ENCODE assay signal across 10 cellular contexts in genomic region chr5:32600057-32600622, GRCh38. TPM values are rescaled to one million over a fixed set of nuclear protein-coding genes. Genes with fewer than 3 reads are reported as not detected.
DNase-seq lines count a peak whose midpoint lies in the region; ATAC-seq and TF ChIP-seq lines count a peak whose summit lies in the region.
"Had no signal": no experiment of that assay in that cellular context is flagged by ENCODE, and none has a peak within 500 bp of the region (broad histone marks: within the 10 kb centered on the region; RNA-seq: fewer than 3 reads in every experiment).

No MANE protein-coding gene starts in this region.

- WGBS in stomach, 5 donors = 52 to 75% (median 64%) methylated on average over 4 of the region's 4 CpGs
- WGBS in endodermal cell (ENCODE audit: insufficient coverage in 1 of 2, insufficient read length in 1 of 2), 2 experiments = 93 to 94% methylated on average over 3 to 4 of the region's 4 CpGs

- CTCF ChIA-PET in WTC11 (lab: Charles Lee) = no interaction called here

- H3K4me1 Mint-ChIP-seq in endodermal cell = no peaks in the 10 kb centered on the region
- H3K4me1 Mint-ChIP-seq in WTC11 = no peaks in the 10 kb centered on the region

- no peak for TF ChIP-seq POLR2A in stomach (IDR thresholded peaks at IDR 0.05)

- no peak overlapping the region for H3K9ac ChIP-seq in endodermal cell (ENCODE audit: extremely low read depth, low read length, poor library complexity, severe bottlenecking)

- H3K27ac Mint-ChIP-seq in endodermal cell (no peak overlapping the region), WTC11 (no peak overlapping the region)

- no peaks in the 10 kb centered on the region for H3K27me3 ChIP-seq in stomach
- H3K27me3 ChIP-seq in endodermal cell (ENCODE audit: control insufficient read depth, insufficient read depth, low read length, poor library complexity, severe bottlenecking) = no peaks in the 10 kb centered on the region
- H3K27me3 ChIP-seq: neutrophil had no signal

- no peak for ATAC-seq in WTC11
- no peak for ATAC-seq in HG02571 (IDR thresholded peaks at IDR 0.05; ENCODE audit: unreplicated experiment)

- peaks cover 6 to 65% (median 34%) of the 10 kb centered on the region in 4 donors for H3K4me1 ChIP-seq in stomach
- no peaks in the 10 kb centered on the region for H3K4me1 ChIP-seq in endodermal cell (ENCODE audit: control insufficient read depth, insufficient read depth, low read length)

- peaks cover 0 to 87% (median 80%) of the 10 kb centered on the region in 4 donors for H3K36me3 ChIP-seq in stomach
- peaks cover 89% of the 10 kb centered on the region for H3K36me3 ChIP-seq in endodermal cell (ENCODE audit: control insufficient read depth, insufficient read depth, low read length)

- H3K36me3 Mint-ChIP-seq in endodermal cell (ENCODE audit: low read depth) (peaks cover 78% of the 10 kb centered on the region), WTC11 (peaks cover 70% of the 10 kb centered on the region)

- no peak for TF ChIP-seq EP300 in stomach (IDR thresholded peaks at IDR 0.05)

- H3K4me3 ChIP-seq in stomach = no peak overlapping the region
- no peak overlapping the region for H3K4me3 ChIP-seq in endodermal cell (ENCODE audit: low read length)

- no peaks in the 10 kb centered on the region for H3K9me3 Mint-ChIP-seq in endodermal cell
- H3K9me3 Mint-ChIP-seq in WTC11 = no peaks in the 10 kb centered on the region

- POLR2A ChIA-PET in WTC11 (lab: Charles Lee) = no interaction called here

- H3K27ac ChIP-seq in stomach = peak overlapping the region in 3 of 5 donors; percentile 1 to 56 (median 31)
- no peak overlapping the region for H3K27ac ChIP-seq in endodermal cell (ENCODE audit: low read depth, low read length)
- H3K27ac ChIP-seq: neutrophil had no signal

- peak; percentile 89 for DNase-seq in HCEC 1CT
- peak; percentile 51 for DNase-seq in amniotic epithelial cell (ENCODE audit: low read depth)
- DNase-seq in glomerular visceral epithelial cell (ENCODE audit: extremely low spot score) = peak; percentile 63
- no peak for DNase-seq in stomach
- no peak for DNase-seq in NCI-H1105 (lab: John Stamatoyannopoulos, UW)
- DNase-seq in endodermal cell = no peak
- DNase-seq in WTC11 (ENCODE audit: low spot score) = no peak
- DNase-seq: NCI-H1105 treated with DMSO at 0.1 percent for 48 hours had no signal

- H3K9me3 ChIP-seq in stomach (no peaks in the 10 kb centered on the region), endodermal cell (ENCODE audit: control insufficient read depth, low read length) (no peaks in the 10 kb centered on the region)
- H3K9me3 ChIP-seq: neutrophil had no signal

- intact Hi-C loops in stomach (cut with DNase I; ENCODE audit: low total_unique reads) = no loop called here

- H3K27me3 Mint-ChIP-seq in endodermal cell (ENCODE audit: insufficient read depth) = no peaks in the 10 kb centered on the region
- H3K27me3 Mint-ChIP-seq in WTC11 (ENCODE audit: low read depth) = no peaks in the 10 kb centered on the region

- no peak overlapping the region for H3K4me3 Mint-ChIP-seq in endodermal cell
- H3K4me3 Mint-ChIP-seq in WTC11 = no peak overlapping the region

- TF ChIP-seq CTCF in stomach (IDR thresholded peaks at IDR 0.05) (no peak), endodermal cell (conservative IDR thresholded peaks at IDR 0.05) (no peak), WTC11 (IDR thresholded peaks at IDR 0.05) (no peak)

TF ChIP-seq in WTC11, 78 proteins besides CTCF, POLR2A, EP300 and RAD21:
- TF ChIP-seq RORB (CRISPR knock-in tag; IDR thresholded peaks at IDR 0.05) = no peak
- TF ChIP-seq IRF2 (CRISPR knock-in tag; IDR thresholded peaks at IDR 0.05; ENCODE audit: borderline replicate concordance, low read depth) = no peak

RNA-seq across cellular contexts. Expression of gene SUB1, which starts 14.8 kb away (rescaled TPM):
- total RNA-seq in stomach (100 to 1,000 TPM in 2 of 5 donors, 10 to 100 TPM in 3; 42.0 to 167 (median 77.1) TPM), endodermal cell (100 to 1,000 TPM; 230 to 288 TPM), WTC11 (2021) (255 to 258 TPM (median 258 TPM) in 3 replicates)
- polyA plus RNA-seq in stomach = 100 to 1,000 TPM; 135 to 198 (median 192) TPM
- 195 TPM for polyA plus RNA-seq in endodermal cell (2013, experiment 1 of 2)
- 208 TPM for polyA plus RNA-seq in endodermal cell (2013, experiment 2 of 2)

Comparison
In these comparisons a context has a peak if more than half of its experiments do, and no peak if none do; other contexts are left out.
1. DNase-seq: peak in HCEC 1CT (single experiment), amniotic epithelial cell (single experiment) and glomerular visceral epithelial cell (single experiment); none in stomach (single experiment), NCI-H1105 (single experiment), endodermal cell (single experiment) and WTC11 (single experiment).